ENCODE assay signal across 23 cellular contexts in genomic region chr9:132708239-132708638, GRCh38.
"Had no signal": no experiment of that assay in that cellular context is flagged by ENCODE, and none has a peak within 500 bp of the region (broad histone marks: within the 10 kb centered on the region; RNA-seq: fewer than 3 reads in every experiment).

No MANE protein-coding gene starts in this region.

- DNase-seq: stimulated activated CD4-positive, alpha-beta T cell treated with anti-CD3 and anti-CD28 coated beads, Interleukin-2, amount 100 ng/mL, for 48 hours; stimulated activated CD4-positive, alpha-beta T cell treated with anti-CD3 and anti-CD28 coated beads, Interleukin-4, amount 100 ng/mL, for 1 hour; stimulated activated CD4-positive, alpha-beta T cell treated with anti-CD3 and anti-CD28 coated beads, Interleukin-4, amount 100 ng/mL, for 24 hours; stimulated activated CD4-positive, alpha-beta T cell treated with anti-CD3 and anti-CD28 coated beads, Interleukin-4, amount 100 ng/mL, for 4 hours; stimulated activated CD8-positive, alpha-beta memory T cell treated with anti-CD3 and anti-CD28 coated beads, Interleukin-4, amount 100 ng/mL, for 48 hours; stimulated activated naive B cell treated with anti-CD40 and anti-IgM and Interleukin-4, amounts not matched to agents 10 μg/mL and 1 μg/mL and 100 μg/mL, for 72 hours; stimulated activated naive CD4-positive, alpha-beta T cell; stimulated activated naive CD4-positive, alpha-beta T cell treated with Interleukin-2 at 50 U/mL for 16 hours; stimulated activated naive CD8-positive, alpha-beta T cell treated with anti-CD3 and anti-CD28 coated beads, Interleukin-15, amount 100 ng/mL, for 72 hours; stimulated activated naive CD8-positive, alpha-beta T cell treated with anti-CD3 and anti-CD28 coated beads, Interleukin-15, Interleukin-2, amounts not matched to agents 100 U/mL and 50 U/mL, for 24 hours; stomach; substantia nigra; testis; thyroid gland; tibial artery; transverse colon; upper lobe of right lung; uterus had no signal

- H3K4me1 ChIP-seq: suprapubic skin, testis, thyroid gland, tibial artery, tibial nerve, upper lobe of right lung, uterus, vagina had no signal

- H3K27ac ChIP-seq: stomach, suprapubic skin, testis, thoracic aorta, thyroid gland, tibial artery, tibial nerve, transverse colon, upper lobe of left lung, upper lobe of right lung, uterus, vagina had no signal

- H3K27me3 ChIP-seq: stomach, testis, thyroid gland, transverse colon, upper lobe of left lung, upper lobe of right lung, uterus, vagina had no signal

- H3K36me3 ChIP-seq: stomach, suprapubic skin, thoracic aorta, thyroid gland, tibial artery, tibial nerve, transverse colon, upper lobe of left lung, upper lobe of right lung, uterus, vagina had no signal

- H3K4me3 ChIP-seq: stomach, suprapubic skin, testis, thoracic aorta, thyroid gland, tibial artery, tibial nerve, transverse colon, upper lobe of left lung, upper lobe of right lung, uterus, vagina had no signal

- H3K9me3 ChIP-seq: stomach, suprapubic skin, testis, thoracic aorta, thyroid gland, tibial artery, tibial nerve, transverse colon, upper lobe of left lung, upper lobe of right lung, uterus, vagina had no signal
